ENCODE assay signal across 8 cellular contexts in genomic region chrX:115560211-115560977, GRCh38. TPM values are rescaled to one million over a fixed set of nuclear protein-coding genes. Genes with fewer than 3 reads are reported as not detected.
DNase-seq lines count a peak whose midpoint lies in the region; ATAC-seq and TF ChIP-seq lines count a peak whose summit lies in the region.

No MANE protein-coding gene starts in this region.

- POLR2A ChIA-PET in RWPE1 (lab: Yijun Ruan, JAX; ENCODE audit: low non-redundant PET): no interaction called here

- TF ChIP-seq CTCF in GM23338 (conservative IDR thresholded peaks at IDR 0.05; ENCODE audit: low read depth in 2 of 2) (no peak), RWPE1 (conservative IDR thresholded peaks at IDR 0.05; ENCODE audit: low read depth) (no peak), gastroesophageal sphincter (IDR thresholded peaks at IDR 0.05) (no peak)

- no peak for TF ChIP-seq EP300 in gastroesophageal sphincter (IDR thresholded peaks at IDR 0.05)

- H4K20me1 ChIP-seq in GM23338 (replicated peaks; ENCODE audit: insufficient read depth): peaks cover 6% of the 10 kb centered on the region; the same call in 1 of the 2 replicates
- no peaks in the 10 kb centered on the region for H4K20me1 ChIP-seq in Karpas-422 (ENCODE audit: insufficient read depth, low read depth, low read length)

- DNase-seq in GM23338 (ENCODE audit: low spot score) (no peak), RWPE1 (ENCODE audit: low spot score) (peak; percentile 67), NCI-H446 treated with DMSO at 0.1 percent for 48 hours (lab: John Stamatoyannopoulos, UW) (no peak), Karpas-422 (no peak)

- H3K9me2 ChIP-seq in GM23338 (ENCODE audit: insufficient read depth) (no peaks in the 10 kb centered on the region), Karpas-422 (replicated peaks; ENCODE audit: insufficient read depth, low read length) (no peaks in the 10 kb centered on the region)

- CTCF ChIA-PET in RWPE1 (lab: Yijun Ruan, JAX): no interaction called here

- 26 to 37% methylated on average over 6 to 8 of the region's 10 CpGs for WGBS in gastroesophageal sphincter (ENCODE audit: low coverage in 1 of 2), 2 donors

- H3K79me2 ChIP-seq in GM23338 (replicated peaks; ENCODE audit: insufficient read depth): peaks cover 42% of the 10 kb centered on the region
- no peaks in the 10 kb centered on the region for H3K79me2 ChIP-seq in Karpas-422 (ENCODE audit: low read length)

- H2AFZ ChIP-seq in GM23338 (no peak overlapping the region), Karpas-422 (ENCODE audit: low read length) (no peak overlapping the region)

- no peak for TF ChIP-seq POLR2A in gastroesophageal sphincter (IDR thresholded peaks at IDR 0.05)

- H3F3A ChIP-seq in GM23338 (replicated peaks; ENCODE audit: low read depth): no peaks in the 10 kb centered on the region

- H3K9me3 ChIP-seq in gastroesophageal sphincter (no peaks in the 10 kb centered on the region), skeletal muscle satellite cell (replicated peaks; ENCODE audit: low read length) (no peaks in the 10 kb centered on the region), Karpas-422 (ENCODE audit: low read length) (no peaks in the 10 kb centered on the region)

- H3K4me2 ChIP-seq in GM23338 (peak overlapping the region; percentile 89), skeletal muscle satellite cell (ENCODE audit: low read length) (peak overlapping the region; percentile 84), Karpas-422 (ENCODE audit: low read depth, low read length, poor library complexity, severe bottlenecking) (no peak overlapping the region)

- H3K27me3 ChIP-seq in GM23338 (ENCODE audit: insufficient read depth): no peaks in the 10 kb centered on the region
- H3K27me3 ChIP-seq in gastroesophageal sphincter: no peaks in the 10 kb centered on the region
- H3K27me3 ChIP-seq in skeletal muscle satellite cell (ENCODE audit: control insufficient read depth, insufficient read depth, low read length): peaks cover 12% of the 10 kb centered on the region
- no peaks in the 10 kb centered on the region for H3K27me3 ChIP-seq in Karpas-422 (ENCODE audit: low read length)

- H3K4me1 ChIP-seq in GM23338 (ENCODE audit: insufficient read depth): peaks cover 10% of the 10 kb centered on the region; the same call in 1 of the 2 replicates
- peaks cover 0 to 16% (median 0%) of the 10 kb centered on the region in 3 donors for H3K4me1 ChIP-seq in gastroesophageal sphincter
- H3K4me1 ChIP-seq in skeletal muscle satellite cell (ENCODE audit: control insufficient read depth, insufficient read depth, low read length): peaks cover 25% of the 10 kb centered on the region
- no peaks in the 10 kb centered on the region for H3K4me1 ChIP-seq in Karpas-422 (ENCODE audit: low read length)

- H3K4me1 Mint-ChIP-seq in GM23338: peaks cover 11% of the 10 kb centered on the region

- H3K4me3 ChIP-seq in GM23338 (peak overlapping the region; percentile 78), gastroesophageal sphincter (peak overlapping the region; percentile 66 to 99), skeletal muscle satellite cell (ENCODE audit: low read length) (peak overlapping the region; percentile 79), Karpas-422 (ENCODE audit: low read length) (no peak overlapping the region)

- H3K9ac ChIP-seq in skeletal muscle satellite cell (ENCODE audit: low read depth, low read length) (peak overlapping the region; percentile 90), Karpas-422 (ENCODE audit: low read length) (no peak overlapping the region)

- H3K27ac ChIP-seq in GM23338 (ENCODE audit: low read depth): no peak overlapping the region
- H3K27ac ChIP-seq in RWPE1: peak overlapping the region; percentile 96
- peak overlapping the region; percentile 89 to 92 (median 90) for H3K27ac ChIP-seq in gastroesophageal sphincter
- no peak overlapping the region for H3K27ac ChIP-seq in Karpas-422 (ENCODE audit: low read length)

- H3K36me3 ChIP-seq in GM23338 (ENCODE audit: insufficient read depth): no peaks in the 10 kb centered on the region
- H3K36me3 ChIP-seq in gastroesophageal sphincter: no peaks in the 10 kb centered on the region
- H3K36me3 ChIP-seq in skeletal muscle satellite cell (ENCODE audit: insufficient read depth, low read length): no peaks in the 10 kb centered on the region
- H3K36me3 ChIP-seq in Karpas-422 (ENCODE audit: insufficient read depth, low read length): no peaks in the 10 kb centered on the region

- H3K27me3 Mint-ChIP-seq in GM23338 (ENCODE audit: insufficient read depth, low read depth, poor library complexity): peaks cover 7% of the 10 kb centered on the region

- no peaks in the 10 kb centered on the region for H3K9me3 Mint-ChIP-seq in GM23338

- H3K4me3 Mint-ChIP-seq in GM23338: peak overlapping the region; percentile 90

- ATAC-seq in GM23338 (no peak), gastroesophageal sphincter (peak; percentile 1), GM19463 (IDR thresholded peaks at IDR 0.05; ENCODE audit: unreplicated experiment) (no peak), HG03565 (IDR thresholded peaks at IDR 0.05; ENCODE audit: unreplicated experiment) (no peak)

- H3K36me3 Mint-ChIP-seq in GM23338 (ENCODE audit: low read depth): no peaks in the 10 kb centered on the region

- H3K27ac Mint-ChIP-seq in GM23338: no peak overlapping the region

TF ChIP-seq in GM23338, 12 proteins besides CTCF, POLR2A, EP300 and RAD21 (continues in another document):
- TF ChIP-seq ZNF331 (CRISPR knock-in tag; IDR thresholded peaks at IDR 0.05; ENCODE audit: low read depth) (no peak), ZNF462 (CRISPR knock-in tag; IDR thresholded peaks at IDR 0.05) (no peak), CREB1 (CRISPR knock-in tag; IDR thresholded peaks at IDR 0.05; ENCODE audit: low read depth) (no peak), NANOG (IDR thresholded peaks at IDR 0.05; ENCODE audit: borderline replicate concordance) (no peak)

RNA-seq across cellular contexts. Expression of gene PLS3, which starts 0.6 kb away (rescaled TPM):
- 128 and 131 TPM in 2 replicates for total RNA-seq in GM23338 (2014; rRNA removed; shearing (Covaris generic))
- 72.6 and 81.6 TPM in 2 replicates for polyA plus RNA-seq in GM23338 (2016; fragmentation: Nextera tagmentation; extraction: Ambion mirVana)
- 100 to 1,000 TPM in 3 of 4 donors, 10 to 100 TPM in 1; 83.5 to 134 (median 114) TPM for total RNA-seq in gastroesophageal sphincter
- 144 and 162 TPM in 2 replicates for total RNA-seq in skeletal muscle satellite cell (2012; rRNA removed)
- total RNA-seq in Karpas-422 (2014; rRNA removed; shearing (Covaris generic); ENCODE audit: low replicate concordance): not detected in 2 replicates

Comparison
In these comparisons a context has a peak if more than half of its experiments do, and no peak if none do; other contexts are left out.
1. H3K27ac ChIP-seq: peak in RWPE1 (single experiment) and gastroesophageal sphincter (4 of 4); none in GM23338 (single experiment) and Karpas-422 (single experiment).
2. RNA of gene PLS3, which starts 0.6 kb away (total RNA-seq): 128 to 131 TPM in GM23338 and 83.5 to 134 TPM in gastroesophageal sphincter; not detected in Karpas-422; every median in the first group is over 10 times any median in the second.